In the genomic region with DNA sequence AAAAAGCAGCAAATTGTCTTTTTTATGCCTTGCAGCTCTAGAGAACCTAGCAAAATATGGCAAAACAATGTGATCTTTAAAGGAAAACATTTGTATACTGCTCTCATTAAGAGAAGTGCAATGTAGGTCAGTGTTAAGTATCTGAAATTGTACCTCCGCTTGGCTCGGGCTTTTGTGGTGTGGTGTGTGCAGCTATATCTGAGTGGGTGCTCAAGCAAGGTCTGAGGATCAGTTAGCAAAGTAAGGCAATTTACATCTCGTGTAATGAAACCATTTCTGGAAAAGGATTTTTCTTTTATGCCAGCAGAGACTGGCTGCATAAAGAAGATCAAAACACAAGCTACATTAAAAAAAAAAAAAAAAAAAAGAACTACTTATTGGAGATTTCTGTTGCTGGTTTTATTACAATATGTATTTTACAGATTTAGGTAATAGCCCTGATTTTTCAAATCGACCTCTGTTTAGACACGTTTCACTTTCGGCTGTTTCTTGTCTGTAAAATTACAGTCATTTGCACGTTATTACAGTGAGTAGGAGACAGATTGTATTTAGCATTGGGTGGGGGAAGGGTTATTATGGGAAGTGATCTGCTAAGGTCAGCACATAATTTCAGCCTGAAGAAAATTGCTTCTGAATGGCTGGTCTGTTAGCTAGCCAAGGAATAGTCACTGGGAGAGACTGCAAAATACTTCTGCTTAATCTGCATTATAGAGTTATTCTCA, we compare ENCODE assay signal across 10 cellular contexts. TPM values are rescaled to one million over a fixed set of nuclear protein-coding genes. Genes with fewer than 3 reads are reported as not detected.
A peak's percentile ranks its signal among the peaks of the same experiment; 100 is the strongest.
DNase-seq lines count a peak whose midpoint lies in the region; ATAC-seq, FAIRE-seq and TF ChIP-seq lines count a peak whose summit lies in the region.
"Had no signal": no experiment of that assay in that cellular context is flagged by ENCODE, and none has a peak within 500 bp of the region (broad histone marks: within the 10 kb centered on the region; RNA-seq: fewer than 3 reads in every experiment).

No MANE protein-coding gene starts in this region.

- no peaks in the 10 kb centered on the region for H3K36me3 Mint-ChIP-seq in T-helper 17 cell (ENCODE audit: low read depth)

- H3K9me3 ChIP-seq in OCI-LY1 (ENCODE audit: low read length) (no peaks in the 10 kb centered on the region), T-helper 17 cell (ENCODE audit: control insufficient read depth, low read length, poor library complexity, severe bottlenecking) (no peaks in the 10 kb centered on the region)

- peak; percentile 23 for ATAC-seq in left colon
- ATAC-seq in HG03469 (IDR thresholded peaks at IDR 0.05; ENCODE audit: unreplicated experiment): no peak
- ATAC-seq in T-helper 17 cell: no peak
- ATAC-seq: activated CD4-positive, alpha-beta T cell treated with anti-CD3 and anti-CD28 coated beads for 36 hours had no signal

- H4K20me1 ChIP-seq in OCI-LY1 (ENCODE audit: insufficient read depth, low read length): no peaks in the 10 kb centered on the region

- no peaks in the 10 kb centered on the region for H3K4me1 Mint-ChIP-seq in T-helper 17 cell

- FAIRE-seq in A204.1 (lab: Jason Lieb, UNC): peak; percentile 73

- H3K4me1 ChIP-seq in OCI-LY1 (ENCODE audit: insufficient read depth, low read length, severe bottlenecking): peaks cover 68% of the 10 kb centered on the region

- DNase-seq in LHCN-M2 (ENCODE audit: low read depth) (peak; percentile 9), left colon (no peak), NCI-H510A (lab: John Stamatoyannopoulos, UW) (no peak), Kasumi-1 (lab: John Stamatoyannopoulos, UW) (no peak), T-helper 17 cell (no peak)
- DNase-seq: activated CD4-positive, alpha-beta T cell treated with anti-CD3 and anti-CD28 coated beads for 36 hours; stimulated activated CD4-positive, alpha-beta T cell treated with anti-CD3 and anti-CD28 coated beads, Interleukin-4, amount 100 ng/mL, for 4 hours had no signal

- no peak overlapping the region for H3K4me3 Mint-ChIP-seq in T-helper 17 cell
- H3K4me3 Mint-ChIP-seq: activated CD4-positive, alpha-beta T cell treated with anti-CD3 and anti-CD28 coated beads for 36 hours had no signal

- TF ChIP-seq CTCF in OCI-LY1 (IDR thresholded peaks at IDR 0.05; ENCODE audit: low read length): no peak

- no peak overlapping the region for H3K27ac Mint-ChIP-seq in T-helper 17 cell
- H3K27ac Mint-ChIP-seq: activated CD4-positive, alpha-beta T cell treated with anti-CD3 and anti-CD28 coated beads for 36 hours had no signal

- H3K79me2 ChIP-seq in OCI-LY1 (ENCODE audit: insufficient read depth, low read length): no peaks in the 10 kb centered on the region

- H3K9me2 ChIP-seq in OCI-LY1 (ENCODE audit: low read depth, low read length): no peaks in the 10 kb centered on the region

- peak overlapping the region; percentile 41 for H3K4me3 ChIP-seq in OCI-LY1 (ENCODE audit: low read depth, low read length, poor library complexity, severe bottlenecking)

- peak overlapping the region; percentile 73 for H3K4me2 ChIP-seq in OCI-LY1 (ENCODE audit: low read length)

- H3K36me3 ChIP-seq in OCI-LY1 (ENCODE audit: insufficient read depth, low read length): no peaks in the 10 kb centered on the region

- peak overlapping the region; percentile 49 for H3K9ac ChIP-seq in OCI-LY1 (ENCODE audit: low read length)

- no peaks in the 10 kb centered on the region for H3F3A ChIP-seq in OCI-LY1 (ENCODE audit: insufficient read depth, low read length)

- no peaks in the 10 kb centered on the region for H3K27me3 ChIP-seq in OCI-LY1 (ENCODE audit: insufficient read depth, low read length)

- intact Hi-C loops in left colon (cut with DNase I, micrococcal nuclease): no loop called here

- H3K27me3 Mint-ChIP-seq in T-helper 17 cell: peaks cover 8% of the 10 kb centered on the region

- H2AFZ ChIP-seq in OCI-LY1 (ENCODE audit: low read length): peak overlapping the region; percentile 12; the same call in 1 of the 2 replicates

- H3K27ac ChIP-seq in OCI-LY1 (ENCODE audit: low read depth, low read length, poor library complexity, severe bottlenecking): peak overlapping the region; percentile 89

RNA-seq across cellular contexts. Expression of a gene that starts 7.9 kb away (rescaled TPM):
- 9.0 and 19.4 TPM in 2 replicates for total RNA-seq in LHCN-M2 (2014; rRNA removed)
- 3.0 TPM for polyA plus RNA-seq in LHCN-M2 (2012)
- 10 to 100 TPM; 16.2 to 23.1 TPM for total RNA-seq in left colon
- under 1 TPM; 0.16 to 0.42 TPM for total RNA-seq in T-helper 17 cell
- total RNA-seq: activated CD4-positive, alpha-beta T cell treated with anti-CD3 and anti-CD28 coated beads for 36 hours had no signal
